10 cellular contexts compared by ENCODE assay signal in the genomic region with DNA sequence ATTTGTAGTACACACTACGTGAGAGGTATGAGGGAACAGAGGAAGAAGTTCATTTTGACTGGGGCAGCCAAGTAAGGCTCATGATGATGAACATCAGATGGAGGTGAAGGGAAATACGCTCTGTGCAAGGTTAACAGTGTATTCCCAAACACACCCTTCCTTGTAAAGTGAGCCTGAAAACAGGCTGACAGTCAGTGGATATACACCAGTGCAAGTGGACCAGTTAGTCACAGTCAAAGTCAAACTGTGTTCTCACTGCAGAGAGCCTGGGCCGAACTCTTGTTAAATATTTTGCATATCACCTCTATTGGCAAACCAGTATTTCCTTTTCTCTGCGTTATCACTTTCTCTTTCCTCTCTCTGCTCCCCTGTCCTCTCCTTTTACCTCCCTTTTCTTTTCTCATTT. TPM values are rescaled to one million over a fixed set of nuclear protein-coding genes. Genes with fewer than 3 reads are reported as not detected.
DNase-seq lines count a peak whose midpoint lies in the region; ATAC-seq and TF ChIP-seq lines count a peak whose summit lies in the region.
"Had no signal": no experiment of that assay in that cellular context is flagged by ENCODE, and none has a peak within 500 bp of the region (broad histone marks: within the 10 kb centered on the region; RNA-seq: fewer than 3 reads in every experiment).

No MANE protein-coding gene starts in this region.

- H3K36me3 ChIP-seq in Karpas-422 (ENCODE audit: insufficient read depth, low read length) = no peaks in the 10 kb centered on the region

- H3K4me3 Mint-ChIP-seq in natural killer cell = no peak overlapping the region

- H3K79me2 ChIP-seq in Karpas-422 (ENCODE audit: low read length) = no peaks in the 10 kb centered on the region

- no peaks in the 10 kb centered on the region for H3K9me3 ChIP-seq in Karpas-422 (ENCODE audit: low read length)

- peak; percentile 79 to 84 for ATAC-seq in activated CD4-positive, CD25-positive, alpha-beta regulatory T cell treated with anti-CD3 and anti-CD28 coated beads, Interleukin-2, amount 50 U/mL, for 24 hours
- peak; percentile 68 for ATAC-seq in HG02571 (IDR thresholded peaks at IDR 0.05; ENCODE audit: unreplicated experiment)
- ATAC-seq in natural killer cell = peak in 1 of 3 donors; percentile 68
- no peak for ATAC-seq in GM18519 (IDR thresholded peaks at IDR 0.05; ENCODE audit: low FRiP score, unreplicated experiment)

- H3K9ac ChIP-seq in Karpas-422 (ENCODE audit: low read length) = no peak overlapping the region

- no peaks in the 10 kb centered on the region for H3K36me3 Mint-ChIP-seq in natural killer cell

- no peaks in the 10 kb centered on the region for H3K27me3 ChIP-seq in Karpas-422 (ENCODE audit: low read length)

- H2AFZ ChIP-seq in Karpas-422 (ENCODE audit: low read length) = no peak overlapping the region; the same call in 1 of the 2 replicates

- no peaks in the 10 kb centered on the region for H4K20me1 ChIP-seq in Karpas-422 (ENCODE audit: insufficient read depth, low read depth, low read length)

- no peaks in the 10 kb centered on the region for H3K9me2 ChIP-seq in Karpas-422 (replicated peaks; ENCODE audit: insufficient read depth, low read length)

- H3K27me3 Mint-ChIP-seq in natural killer cell (ENCODE audit: low read depth in 2 of 2) = no peaks in the 10 kb centered on the region

- peak overlapping the region; percentile 51 for H3K4me2 ChIP-seq in Karpas-422 (ENCODE audit: low read depth, low read length, poor library complexity, severe bottlenecking)

- no peaks in the 10 kb centered on the region for H3K9me3 Mint-ChIP-seq in natural killer cell

- DNase-seq in activated CD4-positive, CD25-positive, alpha-beta regulatory T cell (lab: John Stamatoyannopoulos, UW) = no peak
- DNase-seq in Karpas-422 (no peak), natural killer cell (no peak), NCI-H69 (lab: John Stamatoyannopoulos, UW) (no peak), occipital lobe (lab: John Stamatoyannopoulos, UW) (no peak)
- DNase-seq: NCI-H1694 had no signal

- peaks cover 15% of the 10 kb centered on the region for H3K4me1 ChIP-seq in Karpas-422 (ENCODE audit: low read length)

- intact Hi-C loops in natural killer cell (cut with micrococcal nuclease) = no loop called here

- no peak overlapping the region for H3K27ac ChIP-seq in Karpas-422 (ENCODE audit: low read length)
- H3K27ac ChIP-seq: 22Rv1 had no signal

- peak overlapping the region; percentile 26 to 45 for H3K27ac Mint-ChIP-seq in natural killer cell

- H3K4me3 ChIP-seq in Karpas-422 (ENCODE audit: low read length) = no peak overlapping the region

- TF ChIP-seq CTCF in natural killer cell (IDR thresholded peaks at IDR 0.05) = no peak

- peaks cover 13 to 14% of the 10 kb centered on the region in 2 donors for H3K4me1 Mint-ChIP-seq in natural killer cell

RNA-seq across cellular contexts. Expression of a gene that starts 23.4 kb away (rescaled TPM):
- 39.5 and 68.4 TPM in 2 replicates for total RNA-seq in Karpas-422 (2014; rRNA removed; shearing (Covaris generic); ENCODE audit: low replicate concordance)
- total RNA-seq in natural killer cell = 100 to 1,000 TPM; 195 to 233 (median 195) TPM
- 0.94 TPM for total RNA-seq in occipital lobe

Comparison
In these comparisons a context has a peak if more than half of its experiments do, and no peak if none do; other contexts are left out.
1. RNA of a gene that starts 23.4 kb away (total RNA-seq): 195 to 233 TPM in natural killer cell and 39.5 to 68.4 TPM in Karpas-422; 0.94 TPM in occipital lobe (single experiment); every median in the first group is over 10 times any median in the second.